ENCODE assay signal across 17 cellular contexts in the genomic region with DNA sequence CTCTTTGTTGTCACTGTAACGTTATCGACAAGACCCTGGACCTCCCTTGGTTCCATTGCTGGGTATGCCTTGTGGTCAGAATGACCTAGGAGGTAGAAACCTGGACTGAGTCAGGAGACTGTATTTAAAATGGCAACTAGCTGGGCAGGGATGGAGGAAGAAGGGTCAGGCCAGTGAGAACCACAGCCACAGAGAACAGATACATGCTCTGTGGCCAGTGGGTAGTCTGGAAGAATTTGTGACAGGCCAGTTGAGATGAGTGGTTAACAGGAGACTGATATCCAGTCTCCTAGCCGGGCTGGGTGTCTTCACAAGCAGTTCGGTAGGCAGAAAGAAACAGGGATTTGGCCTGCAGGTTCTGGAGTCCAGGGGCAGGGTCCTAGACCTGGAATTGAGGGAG. TPM values are rescaled to one million over a fixed set of nuclear protein-coding genes. Genes with fewer than 3 reads are reported as not detected.
DNase-seq lines count a peak whose midpoint lies in the region; ATAC-seq and TF ChIP-seq lines count a peak whose summit lies in the region.
"Had no signal": no experiment of that assay in that cellular context is flagged by ENCODE, and none has a peak within 500 bp of the region (broad histone marks: within the 10 kb centered on the region; RNA-seq: fewer than 3 reads in every experiment).

No MANE protein-coding gene starts in this region.

- H3K9me3 Mint-ChIP-seq in activated CD8-positive, alpha-beta memory T cell treated with anti-CD3 and anti-CD28 coated beads, Interleukin-2, amount 10 ng/mL, durations not matched to agents 7 days and 5 days (ENCODE audit: low read depth) = no peaks in the 10 kb centered on the region
- H3K9me3 Mint-ChIP-seq in WTC11 = no peaks in the 10 kb centered on the region
- H3K9me3 Mint-ChIP-seq in endothelial cell (ENCODE audit: unreplicated experiment) = no peaks in the 10 kb centered on the region
- H3K9me3 Mint-ChIP-seq in stimulated activated naive CD8-positive, alpha-beta T cell treated with anti-CD3 and anti-CD28 coated beads, Interleukin-15, amount 100 ng/mL, for 72 hours = no peaks in the 10 kb centered on the region
- H3K9me3 Mint-ChIP-seq: activated T-cell treated with anti-CD3 and anti-CD28 coated beads, Interleukin-2, amount 50 U/mL, for 4 hours had no signal

- H3K4me3 Mint-ChIP-seq in activated CD8-positive, alpha-beta memory T cell treated with anti-CD3 and anti-CD28 coated beads, Interleukin-2, amount 10 ng/mL, durations not matched to agents 7 days and 5 days = no peak overlapping the region
- H3K4me3 Mint-ChIP-seq in WTC11 (no peak overlapping the region), endothelial cell (ENCODE audit: unreplicated experiment) (peak overlapping the region; percentile 21)
- H3K4me3 Mint-ChIP-seq in stimulated activated naive CD8-positive, alpha-beta T cell treated with anti-CD3 and anti-CD28 coated beads, Interleukin-15, amount 100 ng/mL, for 72 hours = peak overlapping the region; percentile 32 to 44
- H3K4me3 Mint-ChIP-seq: activated T-cell treated with anti-CD3 and anti-CD28 coated beads, Interleukin-2, amount 50 U/mL, for 4 hours had no signal

- ATAC-seq in activated CD8-positive, alpha-beta memory T cell treated with anti-CD3 and anti-CD28 coated beads, Interleukin-2, amount 10 ng/mL, durations not matched to agents 7 days and 5 days = no peak
- ATAC-seq in WTC11 (no peak), GM19328 (IDR thresholded peaks at IDR 0.05; ENCODE audit: unreplicated experiment) (no peak)
- peak; percentile 5 for ATAC-seq in stimulated activated naive CD8-positive, alpha-beta T cell treated with anti-CD3 and anti-CD28 coated beads, Interleukin-15, amount 100 ng/mL, for 72 hours

- POLR2A ChIA-PET in WTC11 (lab: Charles Lee) = no interaction called here

- peaks cover 82% of the 10 kb centered on the region for H3K36me3 Mint-ChIP-seq in activated CD8-positive, alpha-beta memory T cell treated with anti-CD3 and anti-CD28 coated beads, Interleukin-2, amount 10 ng/mL, durations not matched to agents 7 days and 5 days
- peaks cover 32% of the 10 kb centered on the region for H3K36me3 Mint-ChIP-seq in WTC11
- peaks cover 74% of the 10 kb centered on the region for H3K36me3 Mint-ChIP-seq in endothelial cell (ENCODE audit: low read depth, unreplicated experiment)

- H3K4me1 Mint-ChIP-seq in activated CD8-positive, alpha-beta memory T cell treated with anti-CD3 and anti-CD28 coated beads, Interleukin-2, amount 10 ng/mL, durations not matched to agents 7 days and 5 days = peaks cover 77% of the 10 kb centered on the region
- peaks cover 39% of the 10 kb centered on the region for H3K4me1 Mint-ChIP-seq in WTC11
- peaks cover 24% of the 10 kb centered on the region for H3K4me1 Mint-ChIP-seq in endothelial cell (ENCODE audit: unreplicated experiment)
- H3K4me1 Mint-ChIP-seq in stimulated activated naive CD8-positive, alpha-beta T cell treated with anti-CD3 and anti-CD28 coated beads, Interleukin-15, amount 100 ng/mL, for 72 hours = peaks cover 88% of the 10 kb centered on the region

- TF ChIP-seq CTCF in WTC11 (IDR thresholded peaks at IDR 0.05) = no peak
- no peak for TF ChIP-seq CTCF in endothelial cell (IDR thresholded peaks at IDR 0.05; ENCODE audit: unreplicated experiment)

- H3K27me3 Mint-ChIP-seq in activated CD8-positive, alpha-beta memory T cell treated with anti-CD3 and anti-CD28 coated beads, Interleukin-2, amount 10 ng/mL, durations not matched to agents 7 days and 5 days = no peaks in the 10 kb centered on the region
- H3K27me3 Mint-ChIP-seq in WTC11 (ENCODE audit: low read depth) = no peaks in the 10 kb centered on the region; the same call in 1 of the 2 replicates
- peaks cover 6% of the 10 kb centered on the region for H3K27me3 Mint-ChIP-seq in endothelial cell (ENCODE audit: unreplicated experiment)
- H3K27me3 Mint-ChIP-seq in stimulated activated naive CD8-positive, alpha-beta T cell treated with anti-CD3 and anti-CD28 coated beads, Interleukin-15, amount 100 ng/mL, for 72 hours = no peaks in the 10 kb centered on the region
- H3K27me3 Mint-ChIP-seq: naive B cell had no signal

- CTCF ChIA-PET in activated CD8-positive, alpha-beta memory T cell treated with anti-CD3 and anti-CD28 coated beads, Interleukin-2, amount 10 ng/mL, durations not matched to agents 7 days and 5 days (lab: Charles Lee) = interaction anchor here (0.6 to 3.6 kb wide), 10 partner anchors 10 to 183 kb away, joined by 3 to 22 read pairs (median 4); a partner anchor contains a TSS
- CTCF ChIA-PET in WTC11 (lab: Charles Lee) = no interaction called here

- no peak for DNase-seq in activated CD8-positive, alpha-beta memory T cell treated with anti-CD3 and anti-CD28 coated beads, Interleukin-2, amount 10 ng/mL, durations not matched to agents 7 days and 5 days
- DNase-seq in activated CD8-positive, alpha-beta memory T cell treated with anti-CD3 and anti-CD28 coated beads, Interleukin-2, amount 50 U/mL, for 4 hours = no peak
- DNase-seq in WTC11 (ENCODE audit: low spot score) = no peak
- no peak for DNase-seq in endothelial cell (ENCODE audit: low spot score)
- no peak for DNase-seq in stimulated activated naive CD8-positive, alpha-beta T cell treated with anti-CD3 and anti-CD28 coated beads, Interleukin-15, amount 100 ng/mL, for 72 hours
- DNase-seq in NCI-H524 (lab: John Stamatoyannopoulos, UW) = no peak
- DNase-seq in amniotic stem cell (lab: John Stamatoyannopoulos, UW) = no peak
- DNase-seq: activated CD4-positive, CD25-positive, alpha-beta regulatory T cell treated with anti-CD3 and anti-CD28 coated beads, Interleukin-2, amount 50 U/mL, for 72 hours; activated T-cell treated with anti-CD3 and anti-CD28 coated beads, Interleukin-2, amount 50 U/mL, for 4 hours; aorta; cerebellar nuclear complex; head of caudate nucleus; naive B cell; NCI-H526 treated with DMSO at 0.1 percent for 48 hours; SIG-M5; tibial artery had no signal

- H3K27ac Mint-ChIP-seq in activated CD8-positive, alpha-beta memory T cell treated with anti-CD3 and anti-CD28 coated beads, Interleukin-2, amount 10 ng/mL, durations not matched to agents 7 days and 5 days = peak overlapping the region; percentile 98
- H3K27ac Mint-ChIP-seq in WTC11 (peak overlapping the region; percentile 10; the same call in 1 of the 2 replicates), endothelial cell (ENCODE audit: unreplicated experiment) (peak overlapping the region; percentile 64)
- peak overlapping the region; percentile 90 to 94 for H3K27ac Mint-ChIP-seq in stimulated activated naive CD8-positive, alpha-beta T cell treated with anti-CD3 and anti-CD28 coated beads, Interleukin-15, amount 100 ng/mL, for 72 hours

TF ChIP-seq in WTC11, 78 proteins besides CTCF, POLR2A, EP300 and RAD21:
- TF ChIP-seq SP1 (CRISPR knock-in tag; conservative IDR thresholded peaks at IDR 0.05) (no peak), JAZF1 (CRISPR knock-in tag; IDR thresholded peaks at IDR 0.05) (no peak), RELA (CRISPR knock-in tag; IDR thresholded peaks at IDR 0.05; ENCODE audit: borderline replicate concordance) (no peak), TCF7 (CRISPR knock-in tag; IDR thresholded peaks at IDR 0.05; ENCODE audit: low read depth) (no peak), RORB (CRISPR knock-in tag; IDR thresholded peaks at IDR 0.05) (no peak), ZNF416 (CRISPR knock-in tag; IDR thresholded peaks at IDR 0.05) (no peak), CBFB (CRISPR knock-in tag; IDR thresholded peaks at IDR 0.05; ENCODE audit: low read depth) (no peak), MXD4 (CRISPR knock-in tag; IDR thresholded peaks at IDR 0.05; ENCODE audit: borderline replicate concordance) (no peak), NR1H2 (CRISPR knock-in tag; IDR thresholded peaks at IDR 0.05) (no peak)
- TF ChIP-seq, protein P1, sequence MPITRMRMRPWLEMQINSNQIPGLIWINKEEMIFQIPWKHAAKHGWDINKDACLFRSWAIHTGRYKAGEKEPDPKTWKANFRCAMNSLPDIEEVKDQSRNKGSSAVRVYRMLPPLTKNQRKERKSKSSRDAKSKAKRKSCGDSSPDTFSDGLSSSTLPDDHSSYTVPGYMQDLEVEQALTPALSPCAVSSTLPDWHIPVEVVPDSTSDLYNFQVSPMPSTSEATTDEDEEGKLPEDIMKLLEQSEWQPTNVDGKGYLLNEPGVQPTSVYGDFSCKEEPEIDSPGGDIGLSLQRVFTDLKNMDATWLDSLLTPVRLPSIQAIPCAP (CRISPR knock-in tag; IDR thresholded peaks at IDR 0.05) = no peak
- TF ChIP-seq, protein P2, sequence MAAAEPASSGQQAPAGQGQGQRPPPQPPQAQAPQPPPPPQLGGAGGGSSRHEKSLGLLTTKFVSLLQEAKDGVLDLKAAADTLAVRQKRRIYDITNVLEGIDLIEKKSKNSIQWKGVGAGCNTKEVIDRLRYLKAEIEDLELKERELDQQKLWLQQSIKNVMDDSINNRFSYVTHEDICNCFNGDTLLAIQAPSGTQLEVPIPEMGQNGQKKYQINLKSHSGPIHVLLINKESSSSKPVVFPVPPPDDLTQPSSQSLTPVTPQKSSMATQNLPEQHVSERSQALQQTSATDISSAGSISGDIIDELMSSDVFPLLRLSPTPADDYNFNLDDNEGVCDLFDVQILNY (CRISPR knock-in tag; IDR thresholded peaks at IDR 0.05) = no peak
- TF ChIP-seq, protein P3, sequence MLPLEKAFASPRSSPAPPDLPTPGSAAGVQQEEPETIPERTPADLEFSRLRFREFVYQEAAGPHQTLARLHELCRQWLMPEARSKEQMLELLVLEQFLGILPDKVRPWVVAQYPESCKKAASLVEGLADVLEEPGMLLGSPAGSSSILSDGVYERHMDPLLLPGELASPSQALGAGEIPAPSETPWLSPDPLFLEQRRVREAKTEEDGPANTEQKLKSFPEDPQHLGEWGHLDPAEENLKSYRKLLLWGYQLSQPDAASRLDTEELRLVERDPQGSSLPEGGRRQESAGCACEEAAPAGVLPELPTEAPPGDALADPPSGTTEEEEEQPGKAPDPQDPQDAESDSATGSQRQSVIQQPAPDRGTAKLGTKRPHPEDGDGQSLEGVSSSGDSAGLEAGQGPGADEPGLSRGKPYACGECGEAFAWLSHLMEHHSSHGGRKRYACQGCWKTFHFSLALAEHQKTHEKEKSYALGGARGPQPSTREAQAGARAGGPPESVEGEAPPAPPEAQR (CRISPR knock-in tag; IDR thresholded peaks at IDR 0.05) = no peak
TF ChIP-seq in WTC11: peak in this region for 0.

RNA-seq across cellular contexts. Expression of a gene that starts 58.9 kb away (rescaled TPM):
- 10 to 100 TPM; 47.7 to 57.2 TPM for total RNA-seq in activated CD8-positive, alpha-beta memory T cell treated with anti-CD3 and anti-CD28 coated beads, Interleukin-2, amount 10 ng/mL, durations not matched to agents 7 days and 5 days
- total RNA-seq in WTC11 (2021) (10.3 to 11.8 TPM (median 10.5 TPM) in 3 replicates), endothelial cell (ENCODE audit: unreplicated experiment) (139 TPM)

Comparison
In these comparisons a context has a peak if more than half of its experiments do, and no peak if none do; other contexts are left out.
1. H3K27ac Mint-ChIP-seq: peak in every context shown above with its lines; median percentile 98 in activated CD8-positive, alpha-beta memory T cell treated with anti-CD3 and anti-CD28 coated beads, Interleukin-2, amount 10 ng/mL, durations not matched to agents 7 days and 5 days; 92 in stimulated activated naive CD8-positive, alpha-beta T cell treated with anti-CD3 and anti-CD28 coated beads, Interleukin-15, amount 100 ng/mL, for 72 hours; 64 in endothelial cell; 10 in WTC11.
2. H3K4me3 Mint-ChIP-seq: peak in endothelial cell (single experiment) and stimulated activated naive CD8-positive, alpha-beta T cell treated with anti-CD3 and anti-CD28 coated beads, Interleukin-15, amount 100 ng/mL, for 72 hours (2 of 2); none in activated CD8-positive, alpha-beta memory T cell treated with anti-CD3 and anti-CD28 coated beads, Interleukin-2, amount 10 ng/mL, durations not matched to agents 7 days and 5 days (single experiment) and WTC11 (single experiment).